In the genomic region with DNA sequence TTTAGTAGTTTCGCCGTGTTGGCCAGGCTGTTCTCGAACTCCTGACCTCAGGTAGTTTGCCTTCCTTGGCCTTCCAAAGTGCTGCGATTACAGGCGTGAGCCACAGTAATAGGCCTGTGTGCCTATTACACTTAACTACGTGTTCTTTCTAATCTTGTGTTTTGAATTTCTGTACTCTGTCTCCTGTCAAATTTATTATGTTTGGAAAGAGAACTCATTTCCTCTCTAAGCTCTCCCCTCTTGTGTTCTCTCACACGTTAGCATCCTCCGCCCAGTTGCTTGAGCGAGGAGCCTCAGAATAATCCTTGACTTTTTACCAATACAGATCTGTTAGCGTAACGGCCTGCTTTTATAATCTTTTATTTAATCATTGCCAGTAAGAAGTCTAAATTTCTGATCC, we compare ENCODE assay signal across 25 cellular contexts. TPM values are rescaled to one million over a fixed set of nuclear protein-coding genes. Genes with fewer than 3 reads are reported as not detected.
DNase-seq lines count a peak whose midpoint lies in the region; ATAC-seq and TF ChIP-seq lines count a peak whose summit lies in the region.
"Had no signal": no experiment of that assay in that cellular context is flagged by ENCODE, and none has a peak within 500 bp of the region (broad histone marks: within the 10 kb centered on the region; RNA-seq: fewer than 3 reads in every experiment).

No MANE protein-coding gene starts in this region.

- H3K27me3 Mint-ChIP-seq in activated CD4-positive, alpha-beta memory T cell treated with anti-CD3 and anti-CD28 coated beads, Interleukin-2, amount 10 ng/mL, durations not matched to agents 7 days and 5 days = no peaks in the 10 kb centered on the region
- no peaks in the 10 kb centered on the region for H3K27me3 Mint-ChIP-seq in activated CD4-positive, alpha-beta memory T cell treated with anti-CD3 and anti-CD28 coated beads for 36 hours
- no peaks in the 10 kb centered on the region for H3K27me3 Mint-ChIP-seq in IgD-negative memory B cell
- no peaks in the 10 kb centered on the region for H3K27me3 Mint-ChIP-seq in effector memory CD8-positive, alpha-beta T cell

- H3K36me3 Mint-ChIP-seq in activated CD4-positive, alpha-beta memory T cell treated with anti-CD3 and anti-CD28 coated beads, Interleukin-2, amount 10 ng/mL, durations not matched to agents 7 days and 5 days (ENCODE audit: low read depth) = peaks cover 71% of the 10 kb centered on the region
- peaks cover 40% of the 10 kb centered on the region for H3K36me3 Mint-ChIP-seq in activated CD4-positive, alpha-beta memory T cell treated with anti-CD3 and anti-CD28 coated beads for 36 hours
- peaks cover 2% of the 10 kb centered on the region for H3K36me3 Mint-ChIP-seq in IgD-negative memory B cell
- H3K36me3 Mint-ChIP-seq in effector memory CD8-positive, alpha-beta T cell (ENCODE audit: insufficient read depth) = peaks cover 79% of the 10 kb centered on the region

- no peaks in the 10 kb centered on the region for H3K9me3 ChIP-seq in prostate gland
- H3K9me3 ChIP-seq: ascending aorta, esophagus squamous epithelium, heart right ventricle, MG63 had no signal

- H3K27ac ChIP-seq in prostate gland = peak overlapping the region; percentile 39 to 90
- H3K27ac ChIP-seq: ascending aorta, esophagus squamous epithelium, heart right ventricle, VCaP had no signal

- intact Hi-C loops in activated CD4-positive, alpha-beta memory T cell treated with anti-CD3 and anti-CD28 coated beads for 36 hours (cut with micrococcal nuclease) = no loop called here
- intact Hi-C loops in prostate gland (cut with DNase I) = no loop called here

- no peak for ATAC-seq in effector memory CD8-positive, alpha-beta T cell (replicated peaks)
- no peak for ATAC-seq in HG03442 (IDR thresholded peaks at IDR 0.05; ENCODE audit: unreplicated experiment)
- ATAC-seq in GM19463 (IDR thresholded peaks at IDR 0.05; ENCODE audit: unreplicated experiment) = no peak
- ATAC-seq: heart right ventricle had no signal

- CTCF ChIA-PET in activated CD4-positive, alpha-beta memory T cell treated with anti-CD3 and anti-CD28 coated beads, Interleukin-2, amount 10 ng/mL, durations not matched to agents 7 days and 5 days (lab: Charles Lee) = interaction anchor here (1.0 to 1.8 kb wide), 3 partner anchors 8 to 15 kb away, joined by 3 to 5 read pairs (median 5); no protein-coding TSS in a partner anchor
- CTCF ChIA-PET in activated CD4-positive, alpha-beta memory T cell treated with anti-CD3 and anti-CD28 coated beads for 36 hours (lab: Charles Lee) = no interaction called here

- no peak for TF ChIP-seq POLR2A in prostate gland (IDR thresholded peaks at IDR 0.05)

- peaks cover 8% of the 10 kb centered on the region for H3K4me1 ChIP-seq in prostate gland (replicated peaks)

- WGBS in prostate gland = 65% methylated on average over 11 of the region's 11 CpGs

- no peaks in the 10 kb centered on the region for H3K27me3 ChIP-seq in prostate gland (replicated peaks; ENCODE audit: insufficient read depth)
- H3K27me3 ChIP-seq: ascending aorta, esophagus squamous epithelium, heart right ventricle, MG63 had no signal

- TF ChIP-seq CTCF in prostate gland (IDR thresholded peaks at IDR 0.05) = no peak

- H3K36me3 ChIP-seq in prostate gland = peaks cover 0 to 7% of the 10 kb centered on the region in 2 donors

- H3K4me1 Mint-ChIP-seq in activated CD4-positive, alpha-beta memory T cell treated with anti-CD3 and anti-CD28 coated beads, Interleukin-2, amount 10 ng/mL, durations not matched to agents 7 days and 5 days = peaks cover 72% of the 10 kb centered on the region
- H3K4me1 Mint-ChIP-seq in activated CD4-positive, alpha-beta memory T cell treated with anti-CD3 and anti-CD28 coated beads for 36 hours (ENCODE audit: low read depth) = peaks cover 60% of the 10 kb centered on the region
- peaks cover 21 to 43% (median 42%) of the 10 kb centered on the region in 3 donors for H3K4me1 Mint-ChIP-seq in IgD-negative memory B cell
- peaks cover 58 to 64% of the 10 kb centered on the region in 2 donors for H3K4me1 Mint-ChIP-seq in effector memory CD8-positive, alpha-beta T cell (ENCODE audit: low read depth in 2 of 2)

- POLR2A ChIA-PET in activated CD4-positive, alpha-beta memory T cell treated with anti-CD3 and anti-CD28 coated beads, Interleukin-2, amount 10 ng/mL, durations not matched to agents 7 days and 5 days (lab: Charles Lee) = interaction anchor here (2.0 to 6.2 kb wide), 2 partner anchors 13 to 195 kb away, joined by 8 to 49 read pairs; a partner anchor contains a TSS
- POLR2A ChIA-PET in activated CD4-positive, alpha-beta memory T cell treated with anti-CD3 and anti-CD28 coated beads for 36 hours (lab: Charles Lee) = no interaction called here

- no peak for DNase-seq in activated CD4-positive, alpha-beta memory T cell treated with anti-CD3 and anti-CD28 coated beads, Interleukin-2, amount 10 ng/mL, durations not matched to agents 7 days and 5 days
- no peak for DNase-seq in activated CD4-positive, alpha-beta memory T cell treated with anti-CD3 and anti-CD28 coated beads for 36 hours
- DNase-seq in effector memory CD8-positive, alpha-beta T cell = no peak
- DNase-seq in prostate gland (ENCODE audit: low spot score) = no peak
- no peak for DNase-seq in AG08396 (ENCODE audit: low spot score)
- DNase-seq: DMS79; effector memory CD4-positive, alpha-beta T cell; esophagus squamous epithelium; heart right ventricle; MG63; NCI-H1436 treated with DMSO at 0.1 percent for 48 hours; NCI-H2171 treated with DMSO at 0.1 percent for 48 hours; NCI-H69; posterior cingulate gyrus; Right ventricle myocardium superior; stimulated activated CD4-positive, alpha-beta T cell treated with anti-CD3 and anti-CD28 coated beads, Interleukin-2, amount 100 ng/mL, for 24 hours had no signal

- no peak overlapping the region for H3K4me3 ChIP-seq in prostate gland
- H3K4me3 ChIP-seq: ascending aorta, esophagus squamous epithelium, heart right ventricle, lung, MG63 had no signal

- H3K27ac Mint-ChIP-seq in activated CD4-positive, alpha-beta memory T cell treated with anti-CD3 and anti-CD28 coated beads, Interleukin-2, amount 10 ng/mL, durations not matched to agents 7 days and 5 days = peak overlapping the region; percentile 34
- no peak overlapping the region for H3K27ac Mint-ChIP-seq in activated CD4-positive, alpha-beta memory T cell treated with anti-CD3 and anti-CD28 coated beads for 36 hours
- H3K27ac Mint-ChIP-seq in IgD-negative memory B cell = peak overlapping the region in 1 of 3 donors; percentile 19
- peak overlapping the region; percentile 39 to 81 for H3K27ac Mint-ChIP-seq in effector memory CD8-positive, alpha-beta T cell

- no peaks in the 10 kb centered on the region for H3K9me3 Mint-ChIP-seq in activated CD4-positive, alpha-beta memory T cell treated with anti-CD3 and anti-CD28 coated beads, Interleukin-2, amount 10 ng/mL, durations not matched to agents 7 days and 5 days
- H3K9me3 Mint-ChIP-seq in activated CD4-positive, alpha-beta memory T cell treated with anti-CD3 and anti-CD28 coated beads for 36 hours = no peaks in the 10 kb centered on the region
- H3K9me3 Mint-ChIP-seq in IgD-negative memory B cell = no peaks in the 10 kb centered on the region
- H3K9me3 Mint-ChIP-seq in effector memory CD8-positive, alpha-beta T cell = no peaks in the 10 kb centered on the region
- H3K9me3 Mint-ChIP-seq: CD14-positive monocyte had no signal

- H3K4me3 Mint-ChIP-seq in activated CD4-positive, alpha-beta memory T cell treated with anti-CD3 and anti-CD28 coated beads, Interleukin-2, amount 10 ng/mL, durations not matched to agents 7 days and 5 days = peak overlapping the region; percentile 15
- no peak overlapping the region for H3K4me3 Mint-ChIP-seq in activated CD4-positive, alpha-beta memory T cell treated with anti-CD3 and anti-CD28 coated beads for 36 hours
- H3K4me3 Mint-ChIP-seq in IgD-negative memory B cell = peak overlapping the region in 3 of 4 donors; percentile 31 to 57 (median 43)
- H3K4me3 Mint-ChIP-seq in effector memory CD8-positive, alpha-beta T cell = peak overlapping the region; percentile 39 to 64
- H3K4me3 Mint-ChIP-seq: CD14-positive monocyte had no signal

RNA-seq across cellular contexts. Expression of a gene that starts 3.7 kb away (rescaled TPM):
- total RNA-seq in activated CD4-positive, alpha-beta memory T cell treated with anti-CD3 and anti-CD28 coated beads, Interleukin-2, amount 10 ng/mL, durations not matched to agents 7 days and 5 days = 10 to 100 TPM; 55.9 to 58.9 TPM
- 10 to 100 TPM; 27.0 to 30.5 TPM for total RNA-seq in activated CD4-positive, alpha-beta memory T cell treated with anti-CD3 and anti-CD28 coated beads for 36 hours
- 11.2 TPM for polyA plus RNA-seq in IgD-negative memory B cell
- total RNA-seq in prostate gland = 10 to 100 TPM; 58.3 to 67.7 TPM

RNA-seq across cellular contexts. Expression of a gene that starts 52.5 kb away (rescaled TPM):
- under 1 TPM in 1 of 2 experiments, not detected in 1; 0.10 TPM for total RNA-seq in activated CD4-positive, alpha-beta memory T cell treated with anti-CD3 and anti-CD28 coated beads, Interleukin-2, amount 10 ng/mL, durations not matched to agents 7 days and 5 days
- total RNA-seq in activated CD4-positive, alpha-beta memory T cell treated with anti-CD3 and anti-CD28 coated beads for 36 hours = 1 to 10 TPM in 1 of 2 experiments, under 1 TPM in 1; 0.27 to 1.3 TPM
- not detected for polyA plus RNA-seq in IgD-negative memory B cell
- total RNA-seq in prostate gland = under 1 TPM in 1 of 2 donors, not detected in 1; 0.45 TPM
- total RNA-seq: ascending aorta, chondrocyte, esophagus squamous epithelium, heart right ventricle, Right ventricle myocardium superior, skeletal muscle tissue had no signal
- polyA plus RNA-seq: heart right ventricle had no signal
